2 cellular contexts compared by ENCODE assay signal in genomic region chr16:73549960-73550359, GRCh38.
TF ChIP-seq lines count a peak whose summit lies in the region.

No MANE protein-coding gene starts in this region.

TF ChIP-seq in GM23338, 12 proteins besides CTCF, POLR2A, EP300 and RAD21 (continued from another document):
- TF ChIP-seq REST (IDR thresholded peaks at IDR 0.05; ENCODE audit: unreplicated experiment), result no peak
- no peak for TF ChIP-seq ZNF331 (CRISPR knock-in tag; IDR thresholded peaks at IDR 0.05; ENCODE audit: low read depth)
- TF ChIP-seq EZH2phosphoT487 (IDR thresholded peaks at IDR 0.05; ENCODE audit: unreplicated experiment), result no peak
- TF ChIP-seq JUNB (IDR thresholded peaks at IDR 0.05; ENCODE audit: unreplicated experiment), result no peak
- no peak for TF ChIP-seq STAT1 (IDR thresholded peaks at IDR 0.05; ENCODE audit: unreplicated experiment)
- no peak for TF ChIP-seq NANOG (IDR thresholded peaks at IDR 0.05; ENCODE audit: borderline replicate concordance)
- TF ChIP-seq ZNF114 (CRISPR knock-in tag; IDR thresholded peaks at IDR 0.05), result no peak
- no peak for TF ChIP-seq ZNF462 (CRISPR knock-in tag; IDR thresholded peaks at IDR 0.05)
- no peak for TF ChIP-seq ETS1 (IDR thresholded peaks at IDR 0.05)

TF ChIP-seq in WTC11, 78 proteins besides CTCF, POLR2A, EP300 and RAD21 (continued from another document):
- no peak for TF ChIP-seq PREB (CRISPR knock-in tag; IDR thresholded peaks at IDR 0.05; ENCODE audit: borderline replicate concordance)
- no peak for TF ChIP-seq NR2C2 (CRISPR knock-in tag; IDR thresholded peaks at IDR 0.05)
- TF ChIP-seq TCF7 (CRISPR knock-in tag; IDR thresholded peaks at IDR 0.05; ENCODE audit: low read depth), result no peak
- no peak for TF ChIP-seq EMX1 (CRISPR knock-in tag; IDR thresholded peaks at IDR 0.05)
- TF ChIP-seq KAT7 (CRISPR knock-in tag; IDR thresholded peaks at IDR 0.05; ENCODE audit: borderline replicate concordance), result no peak
- TF ChIP-seq ZNF317 (CRISPR knock-in tag; IDR thresholded peaks at IDR 0.05; ENCODE audit: borderline replicate concordance, low read depth), result no peak
- no peak for TF ChIP-seq PRRX2 (CRISPR knock-in tag; IDR thresholded peaks at IDR 0.05)
- TF ChIP-seq ZNF138 (CRISPR knock-in tag; conservative IDR thresholded peaks at IDR 0.05), result no peak
- no peak for TF ChIP-seq SOX15 (CRISPR knock-in tag; IDR thresholded peaks at IDR 0.05)
- no peak for TF ChIP-seq ERG (CRISPR knock-in tag; IDR thresholded peaks at IDR 0.05)
